Comparison of ENCODE assay signal across 18 cellular contexts in the genomic region with DNA sequence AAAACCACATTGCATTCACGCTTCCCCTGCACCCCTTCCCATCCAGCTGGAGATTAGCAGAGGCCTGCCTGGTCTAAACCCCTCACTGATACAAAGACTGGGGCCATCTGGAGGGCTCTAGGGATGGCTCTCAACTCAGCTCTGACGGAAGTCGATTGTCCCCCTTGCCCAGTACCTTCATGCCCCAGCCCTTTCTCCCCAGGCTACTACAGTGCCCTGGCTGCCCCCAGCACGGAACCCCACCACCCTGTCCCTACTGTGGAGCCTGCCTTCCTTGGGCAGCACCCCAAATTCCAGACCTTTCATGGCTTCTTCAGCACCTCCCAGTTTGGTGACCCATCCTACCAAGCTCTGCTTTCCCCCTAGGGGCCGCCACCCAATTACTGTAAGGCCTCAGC. TPM values are rescaled to one million over a fixed set of nuclear protein-coding genes. Genes with fewer than 3 reads are reported as not detected.
DNase-seq lines count a peak whose midpoint lies in the region; ATAC-seq and TF ChIP-seq lines count a peak whose summit lies in the region.
"Had no signal": no experiment of that assay in that cellular context is flagged by ENCODE, and none has a peak within 500 bp of the region (broad histone marks: within the 10 kb centered on the region; RNA-seq: fewer than 3 reads in every experiment).

No MANE protein-coding gene starts in this region.

- H3K27me3 Mint-ChIP-seq in activated CD8-positive, alpha-beta T cell treated with anti-CD3 and anti-CD28 coated beads, Interleukin-2, amount 10 ng/mL, durations not matched to agents 7 days and 5 days (ENCODE audit: low read depth): peaks cover 1% of the 10 kb centered on the region
- H3K27me3 Mint-ChIP-seq in activated CD8-positive, alpha-beta T cell treated with anti-CD3 and anti-CD28 coated beads for 36 hours: no peaks in the 10 kb centered on the region
- H3K27me3 Mint-ChIP-seq in T-helper 2 cell treated with Interferon-gamma antibody and Interleukin-4, amounts not matched to agents 5 μg/mL and 100 μg/mL, for 36 hours (ENCODE audit: low read depth): no peaks in the 10 kb centered on the region

- no peaks in the 10 kb centered on the region for H4K20me1 ChIP-seq in Loucy (ENCODE audit: insufficient read depth, low read length, poor library complexity, severe bottlenecking)

- peaks cover 47% of the 10 kb centered on the region for H3K4me1 Mint-ChIP-seq in activated CD8-positive, alpha-beta T cell treated with anti-CD3 and anti-CD28 coated beads, Interleukin-2, amount 10 ng/mL, durations not matched to agents 7 days and 5 days (ENCODE audit: low read depth)
- H3K4me1 Mint-ChIP-seq in activated CD8-positive, alpha-beta T cell treated with anti-CD3 and anti-CD28 coated beads for 36 hours (ENCODE audit: low read depth): peaks cover 29% of the 10 kb centered on the region
- H3K4me1 Mint-ChIP-seq in stimulated activated effector memory CD8-positive, alpha-beta T cell treated with anti-CD3 and anti-CD28 coated beads, Interleukin-12 subunit alpha, Interleukin-12 subunit beta, amount 100 ng/mL, for 72 hours: peaks cover 39% of the 10 kb centered on the region
- H3K4me1 Mint-ChIP-seq in T-helper 2 cell treated with Interferon-gamma antibody and Interleukin-4, amounts not matched to agents 5 μg/mL and 100 μg/mL, for 36 hours (ENCODE audit: low read depth): peaks cover 32% of the 10 kb centered on the region

- no peaks in the 10 kb centered on the region for H3F3A ChIP-seq in Loucy (ENCODE audit: low read depth)

- H3K4me1 ChIP-seq in Loucy (ENCODE audit: insufficient read depth, low read length, poor library complexity, severe bottlenecking): peaks cover 5% of the 10 kb centered on the region

- H3K4me3 ChIP-seq in Loucy (ENCODE audit: low read length, poor library complexity, severe bottlenecking): no peak overlapping the region
- H3K4me3 ChIP-seq: GM12878, GM23248, SJCRH30 had no signal

- no peak overlapping the region for H3K4me3 Mint-ChIP-seq in activated CD8-positive, alpha-beta T cell treated with anti-CD3 and anti-CD28 coated beads, Interleukin-2, amount 10 ng/mL, durations not matched to agents 7 days and 5 days
- H3K4me3 Mint-ChIP-seq in activated CD8-positive, alpha-beta T cell treated with anti-CD3 and anti-CD28 coated beads for 36 hours: no peak overlapping the region
- H3K4me3 Mint-ChIP-seq in stimulated activated effector memory CD8-positive, alpha-beta T cell treated with anti-CD3 and anti-CD28 coated beads, Interleukin-12 subunit alpha, Interleukin-12 subunit beta, amount 100 ng/mL, for 72 hours: no peak overlapping the region
- no peak overlapping the region for H3K4me3 Mint-ChIP-seq in T-helper 2 cell treated with Interferon-gamma antibody and Interleukin-4, amounts not matched to agents 5 μg/mL and 100 μg/mL, for 36 hours

- no peaks in the 10 kb centered on the region for H3K79me2 ChIP-seq in Loucy (ENCODE audit: insufficient read depth, low read length)

- CTCF ChIA-PET in activated CD8-positive, alpha-beta T cell treated with anti-CD3 and anti-CD28 coated beads, Interleukin-2, amount 10 ng/mL, durations not matched to agents 7 days and 5 days (lab: Charles Lee): interaction anchor here (0.9 to 2.2 kb wide), 2 partner anchors 11 to 77 kb away, joined by 3 to 5 read pairs; no protein-coding TSS in a partner anchor
- CTCF ChIA-PET in activated CD8-positive, alpha-beta T cell treated with anti-CD3 and anti-CD28 coated beads for 36 hours (lab: Charles Lee): interaction anchor here (0.7 to 1.7 kb wide), 4 partner anchors 12 to 77 kb away, joined by 3 read pairs; no protein-coding TSS in a partner anchor

- no peak for DNase-seq in activated CD8-positive, alpha-beta T cell treated with anti-CD3 and anti-CD28 coated beads, Interleukin-2, amount 10 ng/mL, durations not matched to agents 7 days and 5 days
- DNase-seq in activated CD8-positive, alpha-beta T cell treated with anti-CD3 and anti-CD28 coated beads for 36 hours: no peak
- no peak for DNase-seq in stimulated activated effector memory CD8-positive, alpha-beta T cell treated with anti-CD3 and anti-CD28 coated beads, Interleukin-12 subunit alpha, Interleukin-12 subunit beta, amount 100 ng/mL, for 72 hours (ENCODE audit: low spot score in 2 of 2)
- no peak for DNase-seq in SKM-1 treated with dmso at 0.1 percent for 144 hours (lab: John Stamatoyannopoulos, UW; ENCODE audit: unreplicated experiment)
- DNase-seq in T-helper 2 cell treated with Interferon-gamma antibody and Interleukin-4, amounts not matched to agents 5 μg/mL and 100 μg/mL, for 36 hours (ENCODE audit: low spot score): no peak
- DNase-seq in omental fat pad (ENCODE audit: low spot score): no peak
- DNase-seq: 8988T, BE2C, GDM1, GM23248, NCI-H1930, NCI-H446, NCI-H69, RPMI8226, SJCRH30 had no signal

- no peaks in the 10 kb centered on the region for H3K9me2 ChIP-seq in Loucy (replicated peaks; ENCODE audit: low read depth, low read length)

- no peak for ATAC-seq in activated CD8-positive, alpha-beta T cell treated with anti-CD3 and anti-CD28 coated beads, Interleukin-2, amount 10 ng/mL, durations not matched to agents 7 days and 5 days
- no peak for ATAC-seq in activated CD8-positive, alpha-beta T cell treated with anti-CD3 and anti-CD28 coated beads for 36 hours
- ATAC-seq in esophagus mucosa (peak; percentile 5), omental fat pad (ENCODE audit: low FRiP score) (no peak)
- ATAC-seq in stimulated activated effector memory CD8-positive, alpha-beta T cell treated with anti-CD3 and anti-CD28 coated beads, Interleukin-12 subunit alpha, Interleukin-12 subunit beta, amount 100 ng/mL, for 72 hours: no peak
- ATAC-seq: GM12878 had no signal

- H3K27ac Mint-ChIP-seq in activated CD8-positive, alpha-beta T cell treated with anti-CD3 and anti-CD28 coated beads, Interleukin-2, amount 10 ng/mL, durations not matched to agents 7 days and 5 days: peak overlapping the region; percentile 50
- H3K27ac Mint-ChIP-seq in activated CD8-positive, alpha-beta T cell treated with anti-CD3 and anti-CD28 coated beads for 36 hours: no peak overlapping the region
- peak overlapping the region; percentile 24 for H3K27ac Mint-ChIP-seq in stimulated activated effector memory CD8-positive, alpha-beta T cell treated with anti-CD3 and anti-CD28 coated beads, Interleukin-12 subunit alpha, Interleukin-12 subunit beta, amount 100 ng/mL, for 72 hours
- H3K27ac Mint-ChIP-seq in T-helper 2 cell treated with Interferon-gamma antibody and Interleukin-4, amounts not matched to agents 5 μg/mL and 100 μg/mL, for 36 hours: no peak overlapping the region

- no peaks in the 10 kb centered on the region for H3K9me3 Mint-ChIP-seq in activated CD8-positive, alpha-beta T cell treated with anti-CD3 and anti-CD28 coated beads, Interleukin-2, amount 10 ng/mL, durations not matched to agents 7 days and 5 days (ENCODE audit: insufficient read depth)
- no peaks in the 10 kb centered on the region for H3K9me3 Mint-ChIP-seq in activated CD8-positive, alpha-beta T cell treated with anti-CD3 and anti-CD28 coated beads for 36 hours
- no peaks in the 10 kb centered on the region for H3K9me3 Mint-ChIP-seq in stimulated activated effector memory CD8-positive, alpha-beta T cell treated with anti-CD3 and anti-CD28 coated beads, Interleukin-12 subunit alpha, Interleukin-12 subunit beta, amount 100 ng/mL, for 72 hours
- H3K9me3 Mint-ChIP-seq in T-helper 2 cell treated with Interferon-gamma antibody and Interleukin-4, amounts not matched to agents 5 μg/mL and 100 μg/mL, for 36 hours: no peaks in the 10 kb centered on the region

- H3K27me3 ChIP-seq in Loucy (ENCODE audit: insufficient read depth, low read length, poor library complexity, severe bottlenecking): no peaks in the 10 kb centered on the region
- H3K27me3 ChIP-seq: BE2C, SJCRH30 had no signal

- H3K36me3 Mint-ChIP-seq in activated CD8-positive, alpha-beta T cell treated with anti-CD3 and anti-CD28 coated beads, Interleukin-2, amount 10 ng/mL, durations not matched to agents 7 days and 5 days (ENCODE audit: low read depth): no peaks in the 10 kb centered on the region
- H3K36me3 Mint-ChIP-seq in activated CD8-positive, alpha-beta T cell treated with anti-CD3 and anti-CD28 coated beads for 36 hours (ENCODE audit: low read depth): no peaks in the 10 kb centered on the region
- no peaks in the 10 kb centered on the region for H3K36me3 Mint-ChIP-seq in stimulated activated effector memory CD8-positive, alpha-beta T cell treated with anti-CD3 and anti-CD28 coated beads, Interleukin-12 subunit alpha, Interleukin-12 subunit beta, amount 100 ng/mL, for 72 hours
- no peaks in the 10 kb centered on the region for H3K36me3 Mint-ChIP-seq in T-helper 2 cell treated with Interferon-gamma antibody and Interleukin-4, amounts not matched to agents 5 μg/mL and 100 μg/mL, for 36 hours (ENCODE audit: low read depth)

- POLR2A ChIA-PET in activated CD8-positive, alpha-beta T cell treated with anti-CD3 and anti-CD28 coated beads, Interleukin-2, amount 10 ng/mL, durations not matched to agents 7 days and 5 days (lab: Charles Lee): interaction anchor here (1.3 kb wide), 1 partner anchor 18 kb away, joined by 3 read pairs; no protein-coding TSS in a partner anchor
- POLR2A ChIA-PET in activated CD8-positive, alpha-beta T cell treated with anti-CD3 and anti-CD28 coated beads for 36 hours (lab: Charles Lee): no interaction called here

- H2AFZ ChIP-seq in Loucy (ENCODE audit: low read length): no peak overlapping the region
- H2AFZ ChIP-seq: GM23248 had no signal

- H3K9me3 ChIP-seq in Loucy (ENCODE audit: insufficient read depth, low read depth, low read length): no peaks in the 10 kb centered on the region
- H3K9me3 ChIP-seq: BE2C, SJCRH30 had no signal

- intact Hi-C loops in activated CD8-positive, alpha-beta T cell treated with anti-CD3 and anti-CD28 coated beads for 36 hours (cut with micrococcal nuclease): no loop called here

- no peak overlapping the region for H3K4me2 ChIP-seq in Loucy (ENCODE audit: low read depth, low read length, poor library complexity, severe bottlenecking)

- no peak overlapping the region for H3K9ac ChIP-seq in Loucy (ENCODE audit: low read depth, low read length, poor library complexity, severe bottlenecking)
- H3K9ac ChIP-seq: GM23248 had no signal

- no peak for TF ChIP-seq CTCF in activated CD8-positive, alpha-beta T cell treated with anti-CD3 and anti-CD28 coated beads for 36 hours (IDR thresholded peaks at IDR 0.05)
- TF ChIP-seq CTCF in Loucy (conservative IDR thresholded peaks at IDR 0.05; ENCODE audit: low read length) (peak; percentile 43), omental fat pad (IDR thresholded peaks at IDR 0.05) (no peak)

- H3K36me3 ChIP-seq in Loucy (ENCODE audit: insufficient read depth, low read length): no peaks in the 10 kb centered on the region
- H3K36me3 ChIP-seq: BE2C, SJCRH30 had no signal

RNA-seq across cellular contexts. Expression of a gene that starts 25.6 kb away (rescaled TPM):
- total RNA-seq in activated CD8-positive, alpha-beta T cell treated with anti-CD3 and anti-CD28 coated beads, Interleukin-2, amount 10 ng/mL, durations not matched to agents 7 days and 5 days: 10 to 100 TPM; 63.3 to 73.2 TPM
- 10 to 100 TPM; 57.4 to 60.6 TPM for total RNA-seq in activated CD8-positive, alpha-beta T cell treated with anti-CD3 and anti-CD28 coated beads for 36 hours
- total RNA-seq in esophagus mucosa (151 TPM), omental fat pad (100 to 1,000 TPM; 363 to 395 (median 384) TPM)

Comparison
In these comparisons a context has a peak if more than half of its experiments do, and no peak if none do; other contexts are left out.
1. H3K27ac Mint-ChIP-seq: peak in activated CD8-positive, alpha-beta T cell treated with anti-CD3 and anti-CD28 coated beads, Interleukin-2, amount 10 ng/mL, durations not matched to agents 7 days and 5 days (single experiment) and stimulated activated effector memory CD8-positive, alpha-beta T cell treated with anti-CD3 and anti-CD28 coated beads, Interleukin-12 subunit alpha, Interleukin-12 subunit beta, amount 100 ng/mL, for 72 hours (single experiment); none in activated CD8-positive, alpha-beta T cell treated with anti-CD3 and anti-CD28 coated beads for 36 hours (single experiment) and T-helper 2 cell treated with Interferon-gamma antibody and Interleukin-4, amounts not matched to agents 5 μg/mL and 100 μg/mL, for 36 hours (single experiment).